In the genomic region with DNA sequence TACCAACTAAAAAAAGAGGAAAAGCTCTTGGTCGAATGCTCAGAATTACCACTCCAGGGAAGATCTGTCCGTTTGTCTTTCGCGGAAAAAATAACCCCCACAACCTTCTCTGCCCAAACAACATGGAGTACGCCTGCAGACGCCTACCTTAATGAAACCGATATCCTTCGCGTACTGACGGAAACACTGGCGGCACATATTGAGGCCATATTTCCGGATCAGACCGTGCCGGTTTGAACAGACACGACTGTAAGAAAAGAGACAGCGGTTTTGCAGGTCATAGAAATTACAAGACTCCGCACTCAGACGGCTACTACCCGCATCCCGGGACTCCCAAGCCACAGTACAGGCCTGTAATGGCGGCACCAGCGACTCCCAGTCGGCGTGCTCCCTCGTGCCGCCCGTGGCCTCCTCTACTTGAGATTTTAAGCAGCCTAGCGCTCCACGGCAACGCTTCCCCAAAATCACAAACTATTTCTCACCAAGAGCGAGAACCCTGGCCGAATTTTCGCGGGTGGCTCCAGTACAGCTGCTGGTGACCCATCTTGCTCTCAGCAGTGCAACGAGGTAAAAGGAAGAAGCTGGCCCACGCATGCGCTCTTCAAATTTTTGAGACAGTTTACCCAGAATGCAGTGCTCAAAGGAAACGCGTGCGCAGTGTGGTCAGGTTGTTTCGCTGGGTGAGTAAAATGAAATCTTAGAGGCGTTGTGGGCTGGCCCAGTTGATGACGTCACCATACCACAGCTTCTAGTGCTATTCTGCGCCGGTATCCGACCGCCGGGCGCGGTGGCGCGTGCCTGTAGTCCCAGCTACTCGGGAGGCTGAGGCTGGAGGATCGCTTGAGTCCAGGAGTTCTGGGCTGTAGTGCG, we compare ENCODE assay signal across 8 cellular contexts. TPM values are rescaled to one million over a fixed set of nuclear protein-coding genes. Genes with fewer than 3 reads are reported as not detected.
DNase-seq lines count a peak whose midpoint lies in the region; ATAC-seq and TF ChIP-seq lines count a peak whose summit lies in the region.

TSS of gene RPS29 (minus strand) at position 578 of the 870 bp plus-strand sequence. CDS start at position 544, 34 bp downstream.

- H3K9me3 ChIP-seq in RWPE2 (ENCODE audit: severe bottlenecking) = no peaks in the 10 kb centered on the region

- intact Hi-C loops in activated T-helper 2 cell treated with anti-CD3 and anti-CD28 coated beads, Interferon-gamma antibody, Interleukin-2, Interleukin-4, amounts not matched to agents 10 μg/mL and 5 μg/mL and 100 μg/mL, durations not matched to agents 14 hours and 24 hours and 36 hours (cut with micrococcal nuclease) = loop anchor here (1.0 to 5.0 kb wide), 7 partner anchors 12 to 646 kb away; partner anchors contain the start of genes KLHDC1, KLHDC2, LRR1 and MGAT2

- H3K4me1 ChIP-seq in RWPE2 (ENCODE audit: insufficient read depth, poor library complexity, severe bottlenecking) = peaks cover 25% of the 10 kb centered on the region

- H3K36me3 Mint-ChIP-seq in activated T-helper 2 cell treated with anti-CD3 and anti-CD28 coated beads, Interferon-gamma antibody, Interleukin-2, Interleukin-4, amounts not matched to agents 10 μg/mL and 5 μg/mL and 100 μg/mL, durations not matched to agents 14 hours and 24 hours and 36 hours (ENCODE audit: low read depth) = peaks cover 52% of the 10 kb centered on the region
- H3K36me3 Mint-ChIP-seq in naive thymus-derived CD8-positive, alpha-beta T cell = peaks cover 5 to 52% (median 19%) of the 10 kb centered on the region in 3 donors

- peak within 1 kb of the TSS; percentile 92 for H3K4me3 Mint-ChIP-seq in activated T-helper 2 cell treated with anti-CD3 and anti-CD28 coated beads, Interferon-gamma antibody, Interleukin-2, Interleukin-4, amounts not matched to agents 10 μg/mL and 5 μg/mL and 100 μg/mL, durations not matched to agents 14 hours and 24 hours and 36 hours (ENCODE audit: low read depth)
- H3K4me3 Mint-ChIP-seq in naive thymus-derived CD8-positive, alpha-beta T cell = peak within 1 kb of the TSS; percentile 89 to 99 (median 94)

- peaks cover 49% of the 10 kb centered on the region for H3K36me3 ChIP-seq in RWPE2 (ENCODE audit: low read depth)

- POLR2A ChIA-PET in naive thymus-derived CD8-positive, alpha-beta T cell (lab: Charles Lee) = interaction anchor here (0.6 to 4.8 kb wide), 25 partner anchors 8 to 1509 kb away, joined by 3 to 112 read pairs (median 4); partner anchors contain the start of genes DNAAF2, KLHDC2, LRR1 and MGAT2

- H3K4me3 ChIP-seq in RWPE2 (ENCODE audit: severe bottlenecking) (peak within 1 kb of the TSS; percentile 83), fibroblast of mammary gland (ENCODE audit: control insufficient read depth, low read depth, low read length) (peak within 1 kb of the TSS; percentile 68)

- H3K9me3 Mint-ChIP-seq in activated T-helper 2 cell treated with anti-CD3 and anti-CD28 coated beads, Interferon-gamma antibody, Interleukin-2, Interleukin-4, amounts not matched to agents 10 μg/mL and 5 μg/mL and 100 μg/mL, durations not matched to agents 14 hours and 24 hours and 36 hours = no peaks in the 10 kb centered on the region
- H3K9me3 Mint-ChIP-seq in naive thymus-derived CD8-positive, alpha-beta T cell = peaks cover 0 to 6% (median 0%) of the 10 kb centered on the region in 9 donors

- H3K27ac Mint-ChIP-seq in activated T-helper 2 cell treated with anti-CD3 and anti-CD28 coated beads, Interferon-gamma antibody, Interleukin-2, Interleukin-4, amounts not matched to agents 10 μg/mL and 5 μg/mL and 100 μg/mL, durations not matched to agents 14 hours and 24 hours and 36 hours = peak within 1 kb of the TSS; percentile 98
- H3K27ac Mint-ChIP-seq in naive thymus-derived CD8-positive, alpha-beta T cell = peak within 1 kb of the TSS; percentile 97 to 100 (median 99)

- DNase-seq in Daoy (ENCODE audit: low read depth) (peak; percentile 99), H4 (ENCODE audit: low spot score) (peak; percentile 99), LoVo (ENCODE audit: low spot score) (peak; percentile 99), RWPE2 (ENCODE audit: low spot score) (peak; percentile 98), fibroblast of mammary gland (ENCODE audit: low read depth) (peak; percentile 99)
- DNase-seq in activated T-helper 2 cell treated with anti-CD3 and anti-CD28 coated beads, Interferon-gamma antibody, Interleukin-2, Interleukin-4, amounts not matched to agents 10 μg/mL and 5 μg/mL and 100 μg/mL, durations not matched to agents 14 hours and 24 hours and 36 hours (ENCODE audit: low spot score) = peak; percentile 99
- DNase-seq in naive thymus-derived CD8-positive, alpha-beta T cell = peak; percentile 87 to 99 (median 98)
- DNase-seq in stimulated activated naive CD4-positive, alpha-beta T cell (lab: John Stamatoyannopoulos, UW) = peak; percentile 97 to 99 (median 98)

- TF ChIP-seq CTCF in RWPE2 (IDR thresholded peaks at IDR 0.05; ENCODE audit: poor library complexity, severe bottlenecking) = no peak
- no peak for TF ChIP-seq CTCF in fibroblast of mammary gland (conservative IDR thresholded peaks at IDR 0.05; ENCODE audit: control insufficient read depth, insufficient read depth, low read depth, low read length)

- no peaks in the 10 kb centered on the region for H3K27me3 ChIP-seq in RWPE2 (ENCODE audit: insufficient read depth, poor library complexity, severe bottlenecking)

- no peaks in the 10 kb centered on the region for H3K27me3 Mint-ChIP-seq in activated T-helper 2 cell treated with anti-CD3 and anti-CD28 coated beads, Interferon-gamma antibody, Interleukin-2, Interleukin-4, amounts not matched to agents 10 μg/mL and 5 μg/mL and 100 μg/mL, durations not matched to agents 14 hours and 24 hours and 36 hours (ENCODE audit: low read depth)
- H3K27me3 Mint-ChIP-seq in naive thymus-derived CD8-positive, alpha-beta T cell = peaks cover 0 to 9% (median 0%) of the 10 kb centered on the region in 5 donors

- peak within 1 kb of the TSS; percentile 71 for H3K27ac ChIP-seq in RWPE2 (ENCODE audit: poor library complexity, severe bottlenecking)

- H3K4me1 Mint-ChIP-seq in activated T-helper 2 cell treated with anti-CD3 and anti-CD28 coated beads, Interferon-gamma antibody, Interleukin-2, Interleukin-4, amounts not matched to agents 10 μg/mL and 5 μg/mL and 100 μg/mL, durations not matched to agents 14 hours and 24 hours and 36 hours (ENCODE audit: low read depth) = peaks cover 33% of the 10 kb centered on the region
- peaks cover 21 to 55% (median 46%) of the 10 kb centered on the region in 4 donors for H3K4me1 Mint-ChIP-seq in naive thymus-derived CD8-positive, alpha-beta T cell

- peak; percentile 81 for ATAC-seq in RWPE2 (ENCODE audit: low read depth)
- peak; percentile 85 to 87 for ATAC-seq in naive thymus-derived CD8-positive, alpha-beta T cell

RNA-seq across cellular contexts. Expression of gene RPS29, which starts in this region (rescaled TPM):
- total RNA-seq in Daoy (2014; rRNA removed; shearing (Covaris generic)) = 2,692 and 3,604 TPM in 2 replicates
- 6,941 and 8,566 TPM in 2 replicates for total RNA-seq in H4 (2014; rRNA removed; shearing (Covaris generic))
- 1,969 and 2,120 TPM in 2 replicates for total RNA-seq in activated T-helper 2 cell treated with anti-CD3 and anti-CD28 coated beads, Interferon-gamma antibody, Interleukin-2, Interleukin-4, amounts not matched to agents 10 μg/mL and 5 μg/mL and 100 μg/mL, durations not matched to agents 14 hours and 24 hours and 36 hours
- 1,000 to 10,000 TPM; 2,453 to 3,084 TPM for total RNA-seq in naive thymus-derived CD8-positive, alpha-beta T cell
- over 10,000 TPM; 11,853 to 13,490 (median 12,998) TPM for polyA plus RNA-seq in naive thymus-derived CD8-positive, alpha-beta T cell

Comparison
In these comparisons a context has a peak if more than half of its experiments do, and no peak if none do; other contexts are left out.
1. Peak in every context shown above with its lines: DNase-seq, ATAC-seq, H3K4me3 ChIP-seq and H3K27ac ChIP-seq.